7 cellular contexts compared by ENCODE assay signal in genomic region chr2:87291410-87291955, GRCh38.
DNase-seq lines count a peak whose midpoint lies in the region; ATAC-seq, FAIRE-seq and TF ChIP-seq lines count a peak whose summit lies in the region.
"Not testable (repeated sequence)": the region's sequence is repeated elsewhere in the genome, so short reads cannot be mapped to it uniquely, and the experiment has no call there.

No MANE protein-coding gene starts in this region.

- DNase-seq in HTR-8/SVneo (ENCODE audit: insufficient read length, low spot score); T-helper 2 cell treated with Interferon-gamma antibody and Interleukin-4, amounts not matched to agents 5 μg/mL and 100 μg/mL, for 36 hours (ENCODE audit: low spot score); left lobe of liver (ENCODE audit: low spot score); mucosa of descending colon; upper lobe of right lung: not testable (repeated sequence)

- H3K27me3 Mint-ChIP-seq in T-helper 2 cell treated with Interferon-gamma antibody and Interleukin-4, amounts not matched to agents 5 μg/mL and 100 μg/mL, for 36 hours (ENCODE audit: low read depth); activated naive CD4-positive, alpha-beta T cell treated with anti-CD3 and anti-CD28 coated beads, Interleukin-2, amount 50 U/mL, for 24 hours: not testable (repeated sequence)

- H3K4me1 ChIP-seq in mucosa of descending colon (ENCODE audit: low read depth); upper lobe of right lung: not testable (repeated sequence)

- peak overlapping the region; percentile 36 for H3K27ac Mint-ChIP-seq in T-helper 2 cell treated with Interferon-gamma antibody and Interleukin-4, amounts not matched to agents 5 μg/mL and 100 μg/mL, for 36 hours
- not testable (repeated sequence) for H3K27ac Mint-ChIP-seq in activated naive CD4-positive, alpha-beta T cell treated with anti-CD3 and anti-CD28 coated beads, Interleukin-2, amount 50 U/mL, for 24 hours

- not testable (repeated sequence) for H3K36me3 ChIP-seq in mucosa of descending colon (ENCODE audit: low read depth); upper lobe of right lung

- H3K9me3 Mint-ChIP-seq in T-helper 2 cell treated with Interferon-gamma antibody and Interleukin-4, amounts not matched to agents 5 μg/mL and 100 μg/mL, for 36 hours; activated naive CD4-positive, alpha-beta T cell treated with anti-CD3 and anti-CD28 coated beads, Interleukin-2, amount 50 U/mL, for 24 hours: not testable (repeated sequence)

- not testable (repeated sequence) for H3K27me3 ChIP-seq in upper lobe of right lung

- H3K4me3 ChIP-seq in mucosa of descending colon, upper lobe of right lung: not testable (repeated sequence)

- H3K36me3 Mint-ChIP-seq in T-helper 2 cell treated with Interferon-gamma antibody and Interleukin-4, amounts not matched to agents 5 μg/mL and 100 μg/mL, for 36 hours (ENCODE audit: low read depth); activated naive CD4-positive, alpha-beta T cell treated with anti-CD3 and anti-CD28 coated beads, Interleukin-2, amount 50 U/mL, for 24 hours: not testable (repeated sequence)

- peak; percentile 26 for FAIRE-seq in HTR-8/SVneo (lab: Jason Lieb, UNC)

- H3K4me3 Mint-ChIP-seq in T-helper 2 cell treated with Interferon-gamma antibody and Interleukin-4, amounts not matched to agents 5 μg/mL and 100 μg/mL, for 36 hours: peak overlapping the region; percentile 21
- H3K4me3 Mint-ChIP-seq in activated naive CD4-positive, alpha-beta T cell treated with anti-CD3 and anti-CD28 coated beads, Interleukin-2, amount 50 U/mL, for 24 hours: peak overlapping the region; percentile 33

- intact Hi-C loops in mucosa of descending colon (cut with DNase I, micrococcal nuclease); upper lobe of right lung (cut with DNase I): not testable (repeated sequence)

- H3K9me3 ChIP-seq in mucosa of descending colon, upper lobe of right lung: not testable (repeated sequence)

- not testable (repeated sequence) for TF ChIP-seq CTCF in mucosa of descending colon (IDR thresholded peaks at IDR 0.05); upper lobe of right lung (IDR thresholded peaks at IDR 0.05)

- ATAC-seq in GM18868 (IDR thresholded peaks at IDR 0.05; ENCODE audit: unreplicated experiment) (peak; percentile 58), left lobe of liver (peak; percentile 78), mucosa of descending colon (peak; percentile 46), upper lobe of right lung (peak; percentile 59)

- not testable (repeated sequence) for H3K27ac ChIP-seq in upper lobe of right lung

- peaks cover 13% of the 10 kb centered on the region for H3K4me1 Mint-ChIP-seq in T-helper 2 cell treated with Interferon-gamma antibody and Interleukin-4, amounts not matched to agents 5 μg/mL and 100 μg/mL, for 36 hours (ENCODE audit: low read depth)
- peaks cover 10% of the 10 kb centered on the region for H3K4me1 Mint-ChIP-seq in activated naive CD4-positive, alpha-beta T cell treated with anti-CD3 and anti-CD28 coated beads, Interleukin-2, amount 50 U/mL, for 24 hours
